ENCODE assay signal across 8 cellular contexts in the genomic region with DNA sequence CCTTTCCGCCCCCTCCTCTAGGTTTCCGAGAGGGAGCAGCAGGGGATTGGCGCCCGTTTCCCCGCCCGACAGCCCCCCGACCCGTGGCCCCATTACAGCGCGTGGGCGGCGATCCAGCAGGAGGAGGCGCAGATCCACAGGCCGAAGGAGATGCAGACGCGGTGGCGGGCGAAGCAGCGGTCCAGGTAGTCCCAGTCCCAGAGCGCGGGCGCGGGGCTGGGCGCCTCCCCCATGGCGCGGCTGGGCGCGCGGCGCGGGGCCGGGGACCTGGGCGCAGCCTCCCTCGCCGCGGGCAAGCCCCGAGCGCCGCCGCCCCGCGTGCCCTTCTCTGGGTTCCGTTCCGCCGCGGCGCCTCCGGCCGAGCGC. TPM values are rescaled to one million over a fixed set of nuclear protein-coding genes. Genes with fewer than 3 reads are reported as not detected.
DNase-seq lines count a peak whose midpoint lies in the region; ATAC-seq and TF ChIP-seq lines count a peak whose summit lies in the region.

No MANE protein-coding gene starts in this region.

- peak; percentile 40 for ATAC-seq in GM18520 (IDR thresholded peaks at IDR 0.05; ENCODE audit: unreplicated experiment)
- ATAC-seq in HG03045 (IDR thresholded peaks at IDR 0.05; ENCODE audit: unreplicated experiment): peak; percentile 48

- TF ChIP-seq CTCF in A673 (conservative IDR thresholded peaks at IDR 0.05; ENCODE audit: low read depth, low read length) (no peak), Peyer's patch (IDR thresholded peaks at IDR 0.05) (no peak), neural crest cell (conservative IDR thresholded peaks at IDR 0.05) (no peak)

- intact Hi-C loops in A673 (cut with micrococcal nuclease; ENCODE audit: unreplicated experiment): loop anchor here (10.0 kb wide), 1 partner anchor 298 kb away; no protein-coding TSS in a partner anchor

- H3K4me1 ChIP-seq in A673 (ENCODE audit: insufficient read depth, low read length, poor library complexity, severe bottlenecking): no peaks in the 10 kb centered on the region
- no peaks in the 10 kb centered on the region for H3K4me1 ChIP-seq in Peyer's patch

- H3K36me3 ChIP-seq in A673 (ENCODE audit: insufficient read depth, low read length, poor library complexity, severe bottlenecking) (peaks cover 12% of the 10 kb centered on the region), Peyer's patch (peaks cover 0 to 5% (median 0%) of the 10 kb centered on the region in 3 donors)

- peak overlapping the region; percentile 89 for H3K27ac Mint-ChIP-seq in neural crest cell (ENCODE audit: unreplicated experiment)

- no TSS peak for BruUV-seq in A673 (replicated peaks; lab: Mats Ljungman, UMichigan)

- peaks cover 24% of the 10 kb centered on the region for H3K36me3 Mint-ChIP-seq in neural crest cell (ENCODE audit: low read depth)

- H3K27me3 ChIP-seq in A673 (replicated peaks; ENCODE audit: insufficient read depth, low read depth, low read length, poor library complexity): no peaks in the 10 kb centered on the region
- H3K27me3 ChIP-seq in Peyer's patch: no peaks in the 10 kb centered on the region

- DNase-seq in A673 (ENCODE audit: low spot score) (peak; percentile 78), Peyer's patch (no peak), epithelial cell of prostate (ENCODE audit: low read depth, low spot score) (no peak), neural crest cell (ENCODE audit: low read depth, low spot score) (peak; percentile 49), DMS 273 (lab: John Stamatoyannopoulos, UW; ENCODE audit: unreplicated experiment) (no peak)
- no peak for DNase-seq in effector CD4-positive, alpha-beta T cell

- H3K9me3 Mint-ChIP-seq in neural crest cell: peaks cover 3% of the 10 kb centered on the region

- H3K27me3 Mint-ChIP-seq in neural crest cell (ENCODE audit: low read depth): no peaks in the 10 kb centered on the region

- peak overlapping the region; percentile 92 for H3K4me3 Mint-ChIP-seq in neural crest cell

- H3K9me3 ChIP-seq in A673 (ENCODE audit: low read depth, low read length, poor library complexity, severe bottlenecking): peaks cover 6% of the 10 kb centered on the region
- no peaks in the 10 kb centered on the region for H3K9me3 ChIP-seq in Peyer's patch

- CTCF ChIA-PET in A673 (lab: Charles Lee): no interaction called here

- POLR2A ChIA-PET in A673 (lab: Charles Lee; ENCODE audit: low non-redundant PET): no interaction called here

- H3K4me1 Mint-ChIP-seq in neural crest cell: peaks cover 19% of the 10 kb centered on the region

- H3K4me3 ChIP-seq in A673 (ENCODE audit: low read depth, low read length, poor library complexity, severe bottlenecking) (peak overlapping the region; percentile 84), Peyer's patch (peak overlapping the region; percentile 53 to 91 (median 74))

- no peak for TF ChIP-seq POLR2A in Peyer's patch (IDR thresholded peaks at IDR 0.05)

- H3K27ac ChIP-seq in A673 (ENCODE audit: low read depth, low read length, poor library complexity, severe bottlenecking): peak overlapping the region; percentile 77
- peak overlapping the region; percentile 69 to 88 (median 78) for H3K27ac ChIP-seq in Peyer's patch
- peak overlapping the region; percentile 81 for H3K27ac ChIP-seq in epithelial cell of prostate

RNA-seq across cellular contexts. Expression of gene TMEM44, which starts 0.3 kb away (rescaled TPM):
- total RNA-seq in A673 (2021) (20.9 and 23.1 TPM in 2 replicates), Peyer's patch (10 to 100 TPM in 3 of 4 donors, 1 to 10 TPM in 1; 7.7 to 51.2 (median 23.5) TPM), neural crest cell (37.3 and 43.8 TPM in 2 replicates)

RNA-seq across cellular contexts. Expression of gene LSG1, which starts 39.0 kb away (rescaled TPM):
- total RNA-seq in A673 (2021) (64.0 and 81.3 TPM in 2 replicates), Peyer's patch (100 to 1,000 TPM in 1 of 4 donors, 10 to 100 TPM in 3; 42.9 to 120 (median 81.9) TPM), neural crest cell (45.0 and 45.5 TPM in 2 replicates)

RNA-seq across cellular contexts. Expression of gene FAM43A, which starts 52.7 kb away (rescaled TPM):
- total RNA-seq in A673 (2021) (29.7 and 38.7 TPM in 2 replicates), Peyer's patch (10 to 100 TPM in 1 of 4 donors, 1 to 10 TPM in 3; 4.1 to 27.5 (median 8.9) TPM), neural crest cell (1.4 TPM in 2 replicates)

Comparison
In these comparisons a context has a peak if more than half of its experiments do, and no peak if none do; other contexts are left out.
1. DNase-seq: peak in A673 (single experiment) and neural crest cell (single experiment); none in Peyer's patch (0 of 3), epithelial cell of prostate (single experiment), effector CD4-positive, alpha-beta T cell (single experiment) and DMS 273 (single experiment).
2. Peak in every context shown above with its lines, with median percentiles within 50 percentile points of each other: H3K27ac ChIP-seq.